In genomic region chr15:37131639-37132038, GRCh38 we compare ENCODE assay signal across 37 cellular contexts. TPM values are rescaled to one million over a fixed set of nuclear protein-coding genes. Genes with fewer than 3 reads are reported as not detected.
A peak's percentile ranks its signal among the peaks of the same experiment; 100 is the strongest.
DNase-seq lines count a peak whose midpoint lies in the region; ATAC-seq, FAIRE-seq and TF ChIP-seq lines count a peak whose summit lies in the region.
"Had no signal": no experiment of that assay in that cellular context is flagged by ENCODE, and none has a peak within 500 bp of the region (broad histone marks: within the 10 kb centered on the region; RNA-seq: fewer than 3 reads in every experiment).

No MANE protein-coding gene starts in this region.

- H3K9me3 ChIP-seq in right lobe of liver (no peaks in the 10 kb centered on the region), HepG2 (ENCODE audit: low read length) (no peaks in the 10 kb centered on the region), mesodermal cell (ENCODE audit: control insufficient read depth, low read length) (no peaks in the 10 kb centered on the region), osteoblast (ENCODE audit: low read depth, low read length) (no peaks in the 10 kb centered on the region), mucosa of descending colon (no peaks in the 10 kb centered on the region)
- H3K9me3 ChIP-seq: BE2C, body of pancreas, heart right ventricle, lower lobe of right lung, SJSA1, thyroid gland had no signal

- POLR2A ChIA-PET in HepG2 (lab: Yijun Ruan, JAX), result no interaction called here
- POLR2A ChIA-PET in activated CD4-positive, alpha-beta T cell treated with anti-CD3 and anti-CD28 coated beads for 36 hours (lab: Charles Lee), result no interaction called here

- no peak overlapping the region for H3K9ac ChIP-seq in HepG2 (ENCODE audit: insufficient read depth, low read depth, low read length)
- H3K9ac ChIP-seq: neural progenitor cell had no signal

- in situ Hi-C loops in HepG2 (cut with HindIII; ENCODE audit: extremely low pct_ligation_motif_present, low pct_unique_long_range_greater_than_20kb), result no loop called here

- H3K36me3 ChIP-seq in right lobe of liver (no peaks in the 10 kb centered on the region), HepG2 (replicated peaks in 1 of 2; ENCODE audit: control insufficient read depth in 1 of 2, insufficient read depth in 2 of 2, low read length in 2 of 2) (no peaks in the 10 kb centered on the region), mesodermal cell (ENCODE audit: control insufficient read depth, insufficient read depth, low read length) (no peaks in the 10 kb centered on the region), osteoblast (ENCODE audit: insufficient read depth, low read length) (no peaks in the 10 kb centered on the region), mucosa of descending colon (ENCODE audit: low read depth) (no peaks in the 10 kb centered on the region)
- H3K36me3 ChIP-seq: BE2C, heart right ventricle, lower lobe of right lung, neural progenitor cell, SJSA1, thyroid gland had no signal

- TF ChIP-seq RAD21 in HepG2 (CRISPR knock-in tag; IDR thresholded peaks at IDR 0.05), result no peak

- H2AFZ ChIP-seq in HepG2 (ENCODE audit: low read length) (no peak overlapping the region), osteoblast (ENCODE audit: low read length) (no peak overlapping the region)
- H2AFZ ChIP-seq: neural progenitor cell had no signal

- no TSS peak for BruUV-seq in HepG2 (replicated peaks; lab: Mats Ljungman, UMichigan)

- CTCF ChIA-PET in HepG2 (lab: Yijun Ruan, JAX; ENCODE audit: low intra/inter-chr PET ratio, low total read pairs), result no interaction called here
- CTCF ChIA-PET in activated CD4-positive, alpha-beta T cell treated with anti-CD3 and anti-CD28 coated beads for 36 hours (lab: Charles Lee), result no interaction called here

- no peak overlapping the region for H3K27ac ChIP-seq in right lobe of liver
- H3K27ac ChIP-seq in HepG2 (ENCODE audit: extremely low read length, insufficient read depth, low read length), result no peak overlapping the region
- peak overlapping the region; percentile 24 for H3K27ac ChIP-seq in mesodermal cell (ENCODE audit: low read depth, low read length, severe bottlenecking)
- no peak overlapping the region for H3K27ac ChIP-seq in osteoblast (ENCODE audit: low read depth, low read length)
- H3K27ac ChIP-seq: body of pancreas, heart right ventricle, lower lobe of right lung, neural progenitor cell, SJSA1, thyroid gland had no signal

- H3K27ac Mint-ChIP-seq in activated CD4-positive, alpha-beta T cell treated with anti-CD3 and anti-CD28 coated beads for 36 hours, result no peak overlapping the region
- H3K27ac Mint-ChIP-seq: activated CD8-positive, alpha-beta memory T cell treated with anti-CD3 and anti-CD28 coated beads, Interleukin-2, amount 10 ng/mL, durations not matched to agents 7 days and 5 days; activated naive CD4-positive, alpha-beta T cell treated with anti-CD3 and anti-CD28 coated beads for 36 hours; CD8-positive, alpha-beta T cell; neural progenitor cell had no signal

- no peak overlapping the region for H3K4me3 ChIP-seq in right lobe of liver
- H3K4me3 ChIP-seq in HepG2 (replicated peaks in 1 of 3; ENCODE audit: insufficient read depth in 1 of 3, low read depth in 2 of 3, low read length in 3 of 3), result no peak overlapping the region
- H3K4me3 ChIP-seq in mesodermal cell (ENCODE audit: extremely low read depth, insufficient read depth, low read length, poor library complexity, severe bottlenecking), result no peak overlapping the region
- H3K4me3 ChIP-seq in osteoblast (ENCODE audit: insufficient read depth, low read length), result no peak overlapping the region
- H3K4me3 ChIP-seq in mucosa of descending colon, result no peak overlapping the region
- H3K4me3 ChIP-seq: body of pancreas, heart right ventricle, lower lobe of right lung, neural progenitor cell, SJSA1, thyroid gland had no signal

- H4K20me1 ChIP-seq in HepG2 (ENCODE audit: insufficient read depth, low read length), result no peaks in the 10 kb centered on the region
- no peaks in the 10 kb centered on the region for H4K20me1 ChIP-seq in osteoblast (ENCODE audit: insufficient read depth, low read length)

- no peak for TF ChIP-seq CTCF in right lobe of liver (IDR thresholded peaks at IDR 0.05)
- no peak for TF ChIP-seq CTCF in HepG2 (CRISPR knock-in tag; IDR thresholded peaks at IDR 0.05)
- no peak for TF ChIP-seq CTCF in osteoblast (IDR thresholded peaks at IDR 0.05; ENCODE audit: extremely low read depth, low read depth, low read length)
- TF ChIP-seq CTCF in mucosa of descending colon (IDR thresholded peaks at IDR 0.05), result no peak

- no peaks in the 10 kb centered on the region for H3K79me2 ChIP-seq in HepG2 (ENCODE audit: insufficient read depth, low read length)
- H3K79me2 ChIP-seq in osteoblast (ENCODE audit: insufficient read depth, low read length), result no peaks in the 10 kb centered on the region

- H3K4me1 ChIP-seq in right lobe of liver (no peaks in the 10 kb centered on the region), HepG2 (ENCODE audit: insufficient read depth, low read length) (no peaks in the 10 kb centered on the region), mesodermal cell (ENCODE audit: control insufficient read depth, insufficient read depth, low read length, poor library complexity, severe bottlenecking) (peaks cover 5% of the 10 kb centered on the region), osteoblast (ENCODE audit: insufficient read depth, low read length) (no peaks in the 10 kb centered on the region), mucosa of descending colon (ENCODE audit: low read depth) (no peaks in the 10 kb centered on the region)
- H3K4me1 ChIP-seq: body of pancreas, lower lobe of right lung, SJSA1, thyroid gland had no signal

- TF ChIP-seq EP300 in HepG2 (IDR thresholded peaks at IDR 0.05; ENCODE audit: low read depth in 2 of 2, low read length in 2 of 2), result no peak
- no peak for TF ChIP-seq EP300 in HepG2 (CRISPR knock-in tag; IDR thresholded peaks at IDR 0.05; ENCODE audit: borderline replicate concordance)

- intact Hi-C loops in right lobe of liver (cut with DNase I) (no loop called here), HepG2 (cut with micrococcal nuclease; ENCODE audit: unreplicated experiment) (loop anchor here (2.0 to 10.0 kb wide), 3 partner anchors 13 to 753 kb away; no protein-coding TSS in a partner anchor), mucosa of descending colon (cut with DNase I, micrococcal nuclease) (loop anchor here (5.0 to 10.0 kb wide), 3 partner anchors 247 to 629 kb away; no protein-coding TSS in a partner anchor)
- intact Hi-C loops in activated CD4-positive, alpha-beta T cell treated with anti-CD3 and anti-CD28 coated beads for 36 hours (cut with DNase I, micrococcal nuclease), result loop anchor here in 1 of 2 experiments (10.0 kb wide), 1 partner anchor 1377 kb away; no protein-coding TSS in a partner anchor

- no peaks in the 10 kb centered on the region for H3K4me1 Mint-ChIP-seq in activated CD4-positive, alpha-beta T cell treated with anti-CD3 and anti-CD28 coated beads for 36 hours
- H3K4me1 Mint-ChIP-seq: activated CD8-positive, alpha-beta memory T cell treated with anti-CD3 and anti-CD28 coated beads, Interleukin-2, amount 10 ng/mL, durations not matched to agents 7 days and 5 days; neural progenitor cell had no signal

- H3K4me3 Mint-ChIP-seq in activated CD4-positive, alpha-beta T cell treated with anti-CD3 and anti-CD28 coated beads for 36 hours, result no peak overlapping the region
- H3K4me3 Mint-ChIP-seq: activated CD8-positive, alpha-beta memory T cell treated with anti-CD3 and anti-CD28 coated beads, Interleukin-2, amount 10 ng/mL, durations not matched to agents 7 days and 5 days; activated naive CD4-positive, alpha-beta T cell treated with anti-CD3 and anti-CD28 coated beads for 36 hours; CD8-positive, alpha-beta T cell; neural progenitor cell had no signal

- H3K9me3 Mint-ChIP-seq in activated CD4-positive, alpha-beta T cell treated with anti-CD3 and anti-CD28 coated beads for 36 hours (ENCODE audit: low read depth), result no peaks in the 10 kb centered on the region
- H3K9me3 Mint-ChIP-seq: activated naive CD4-positive, alpha-beta T cell treated with anti-CD3 and anti-CD28 coated beads for 36 hours; CD8-positive, alpha-beta T cell; neural progenitor cell had no signal

- FAIRE-seq in HepG2 (lab: Jason Lieb, UNC), result no peak
- peak; percentile 55 for FAIRE-seq in TTC549 (lab: Jason Lieb, UNC)
- FAIRE-seq: endometrium, frontal cortex, GM12892, kidney had no signal

- WGBS in right lobe of liver (ENCODE audit: insufficient coverage, low coverage, low lambda C conversion rate, missing lambda C conversion rate), result 11% methylated on average over 2 of the region's 2 CpGs
- 0% methylated on average over 2 of the region's 2 CpGs for WGBS in HepG2 (ENCODE audit: low lambda C conversion rate)
- WGBS in mesodermal cell (ENCODE audit: insufficient coverage in 2 of 2), 2 experiments, result 40% methylated on average over 1 of the region's 2 CpGs; no CpG with 5 or more reads in 1 of the 2 experiments

- TF ChIP-seq POLR2A in right lobe of liver (IDR thresholded peaks at IDR 0.05) (no peak), HepG2 (IDR thresholded peaks at IDR 0.05; ENCODE audit: insufficient read depth in 1 of 2, low read depth in 2 of 2, low read length in 2 of 2) (no peak)

- H3K27me3 ChIP-seq in right lobe of liver, result peaks cover 0 to 5% of the 10 kb centered on the region in 2 donors
- H3K27me3 ChIP-seq in HepG2 (ENCODE audit: control insufficient read depth in 1 of 2, insufficient read depth in 2 of 2, low read length in 2 of 2), result no peaks in the 10 kb centered on the region
- H3K27me3 ChIP-seq in osteoblast (ENCODE audit: insufficient read depth, low read length), result peaks cover 30% of the 10 kb centered on the region
- H3K27me3 ChIP-seq: BE2C, heart right ventricle, neural progenitor cell, thyroid gland had no signal

- no peak overlapping the region for H3K4me2 ChIP-seq in HepG2 (ENCODE audit: low read depth, low read length)
- H3K4me2 ChIP-seq in osteoblast (ENCODE audit: insufficient read depth, low read length), result no peak overlapping the region
- H3K4me2 ChIP-seq: neural progenitor cell had no signal

- no peaks in the 10 kb centered on the region for H3K36me3 Mint-ChIP-seq in activated CD4-positive, alpha-beta T cell treated with anti-CD3 and anti-CD28 coated beads for 36 hours (ENCODE audit: low read depth)
- H3K36me3 Mint-ChIP-seq: activated CD8-positive, alpha-beta memory T cell treated with anti-CD3 and anti-CD28 coated beads, Interleukin-2, amount 10 ng/mL, durations not matched to agents 7 days and 5 days; CD8-positive, alpha-beta T cell; neural progenitor cell had no signal

- ATAC-seq in right lobe of liver (peak in 3 of 4 donors; percentile 43 to 62 (median 49)), HepG2 (no peak), mucosa of descending colon (no peak)
- no peak for ATAC-seq in activated CD4-positive, alpha-beta T cell treated with anti-CD3 and anti-CD28 coated beads for 36 hours
- ATAC-seq: activated CD8-positive, alpha-beta memory T cell treated with anti-CD3 and anti-CD28 coated beads, Interleukin-2, amount 10 ng/mL, durations not matched to agents 7 days and 5 days; body of pancreas; CD8-positive, alpha-beta T cell; lower lobe of right lung; sciatic nerve had no signal

- H3K27me3 Mint-ChIP-seq in activated CD4-positive, alpha-beta T cell treated with anti-CD3 and anti-CD28 coated beads for 36 hours, result peaks cover 10% of the 10 kb centered on the region

- DNase-seq in right lobe of liver (no peak), HepG2 (ENCODE audit: low spot score) (no peak), osteoblast (ENCODE audit: insufficient read length, low spot score, missing footprints) (no peak), GM03348 (ENCODE audit: low spot score) (no peak), mucosa of descending colon (no peak)
- no peak for DNase-seq in activated CD4-positive, alpha-beta T cell treated with anti-CD3 and anti-CD28 coated beads for 36 hours
- DNase-seq: ACHN; activated CD4-positive, alpha-beta T cell treated with anti-CD3 and anti-CD28 coated beads, Interleukin-2, amount 50 U/mL, for 4 hours; activated CD8-positive, alpha-beta memory T cell treated with anti-CD3 and anti-CD28 coated beads, Interleukin-2, amount 10 ng/mL, durations not matched to agents 7 days and 5 days; activated naive CD4-positive, alpha-beta T cell treated with anti-CD3 and anti-CD28 coated beads for 36 hours; activated T-cell treated with anti-CD3 and anti-CD28 coated beads, Interleukin-2, amount 50 U/mL, for 48 hours; BE2C; body of pancreas; CD8-positive, alpha-beta T cell; cerebellar nuclear complex; dermis blood vessel endothelial cell; DMS 273 treated with DMSO at 0.1 percent for 48 hours; EL; HCEC 1CT; heart right ventricle; Kasumi-1; kidney; lower lobe of right lung; NCI-H1436 treated with DMSO at 0.1 percent for 48 hours; NCI-H2081 treated with DMSO at 0.1 percent for 48 hours; NCI-H226; stimulated activated CD4-positive, alpha-beta T cell treated with anti-CD3 and anti-CD28 coated beads, Interleukin-4, amount 100 ng/mL, for 1 hour; T-helper 1 cell; thyroid gland had no signal

RNA-seq across cellular contexts. Expression of gene MEIS2, which starts 31.3 kb away (rescaled TPM):
- total RNA-seq in right lobe of liver (10 to 100 TPM in 2 of 6 experiments, 1 to 10 TPM in 4; 6.1 to 18.0 (median 7.9) TPM), HepG2 (2016; rRNA removed; fragmentation: Illumina TruSeq; extraction: Trizol) (12.4 and 12.6 TPM in 2 replicates), osteoblast (14.7 and 17.7 TPM in 2 replicates), mucosa of descending colon (10 to 100 TPM in 1 of 3 donors, 1 to 10 TPM in 2; 3.8 to 93.3 (median 8.9) TPM)
- 3.1 and 3.3 TPM in 2 replicates for total RNA-seq in HepG2 (2016; cell fraction: cytosol; rRNA removed; fragmentation: Illumina TruSeq; extraction: Trizol; ENCODE audit: low read depth)
- total RNA-seq in HepG2 (2016; cell fraction: insoluble cytoplasmic fraction; rRNA removed; fragmentation: Illumina TruSeq; extraction: Trizol), result 10.3 and 12.7 TPM in 2 replicates
- 7.1 TPM in 2 replicates for total RNA-seq in HepG2 (2016; cell fraction: membrane; rRNA removed; fragmentation: Illumina TruSeq; extraction: Trizol)
- 24.2 and 26.1 TPM in 2 replicates for total RNA-seq in HepG2 (2016; cell fraction: nucleus; rRNA removed; fragmentation: Illumina TruSeq; extraction: Trizol)
- polyA plus RNA-seq in HepG2 (2011; rRNA removed), result 9.4 and 10.7 TPM in 2 replicates
- 6.7 and 8.0 TPM in 2 replicates for polyA plus RNA-seq in HepG2 (2011; cell fraction: cytosol; rRNA removed)
- polyA plus RNA-seq in HepG2 (2011; cell fraction: nucleus; rRNA removed), result 16.3 and 19.6 TPM in 2 replicates
- polyA plus RNA-seq in HepG2 (2012), result 8.0 and 8.7 TPM in 2 replicates
- 0.67 and 1.0 TPM in 2 replicates for polyA plus RNA-seq in HepG2 (2016; cell fraction: cytosol; fragmentation: Illumina TruSeq; extraction: Trizol; ENCODE audit: low read depth)
- 11.3 and 12.6 TPM in 2 replicates for polyA plus RNA-seq in HepG2 (2016; cell fraction: insoluble cytoplasmic fraction; fragmentation: Illumina TruSeq; extraction: Trizol; ENCODE audit: low read depth)
- polyA plus RNA-seq in HepG2 (2016; cell fraction: membrane; fragmentation: Illumina TruSeq; extraction: Trizol; ENCODE audit: low read depth), result 3.0 and 4.3 TPM in 2 replicates
- 12.4 and 16.9 TPM in 2 replicates for polyA plus RNA-seq in HepG2 (2016; cell fraction: nucleus; fragmentation: Illumina TruSeq; extraction: Trizol; ENCODE audit: insufficient read depth, low read depth)
- 14.2 and 16.5 TPM in 2 replicates for polyA minus RNA-seq in HepG2 (2011; rRNA and poly(A)+ RNA removed; ENCODE audit: low replicate concordance)
- polyA minus RNA-seq in HepG2 (2011; cell fraction: cytosol; rRNA and poly(A)+ RNA removed), result 3.7 and 6.8 TPM in 2 replicates
- 67.3 and 70.4 TPM in 2 replicates for polyA minus RNA-seq in HepG2 (2011; cell fraction: nucleus; rRNA and poly(A)+ RNA removed)
- polyA plus RNA-seq in mesodermal cell (2013, experiment 1 of 2), result 69.6 TPM
- polyA plus RNA-seq in mesodermal cell (2013, experiment 2 of 2), result 70.7 TPM
- total RNA-seq in activated CD4-positive, alpha-beta T cell treated with anti-CD3 and anti-CD28 coated beads for 36 hours, result not detected
- total RNA-seq: activated naive CD4-positive, alpha-beta T cell treated with anti-CD3 and anti-CD28 coated beads for 36 hours; CD8-positive, alpha-beta T cell had no signal

Comparison
In these comparisons a context has a peak if more than half of its experiments do, and no peak if none do; other contexts are left out.
1. ATAC-seq: peak in right lobe of liver (3 of 4); none in HepG2 (single experiment), activated CD4-positive, alpha-beta T cell treated with anti-CD3 and anti-CD28 coated beads for 36 hours (single experiment) and mucosa of descending colon (single experiment).
2. intact Hi-C loops: an anchor here in HepG2 (2.0 to 10.0 kb wide) and mucosa of descending colon (5.0 to 10.0 kb wide); none called in right lobe of liver.
3. RNA of gene MEIS2, which starts 31.3 kb away (total RNA-seq): 14.7 to 17.7 TPM in osteoblast, 3.1 to 26.1 TPM in HepG2, 3.8 to 93.3 TPM in mucosa of descending colon and 6.1 to 18.0 TPM in right lobe of liver; not detected in activated CD4-positive, alpha-beta T cell treated with anti-CD3 and anti-CD28 coated beads for 36 hours; every median in the first group is over 4 times any median in the second.